ENCODE assay signal across 8 cellular contexts in the genomic region with DNA sequence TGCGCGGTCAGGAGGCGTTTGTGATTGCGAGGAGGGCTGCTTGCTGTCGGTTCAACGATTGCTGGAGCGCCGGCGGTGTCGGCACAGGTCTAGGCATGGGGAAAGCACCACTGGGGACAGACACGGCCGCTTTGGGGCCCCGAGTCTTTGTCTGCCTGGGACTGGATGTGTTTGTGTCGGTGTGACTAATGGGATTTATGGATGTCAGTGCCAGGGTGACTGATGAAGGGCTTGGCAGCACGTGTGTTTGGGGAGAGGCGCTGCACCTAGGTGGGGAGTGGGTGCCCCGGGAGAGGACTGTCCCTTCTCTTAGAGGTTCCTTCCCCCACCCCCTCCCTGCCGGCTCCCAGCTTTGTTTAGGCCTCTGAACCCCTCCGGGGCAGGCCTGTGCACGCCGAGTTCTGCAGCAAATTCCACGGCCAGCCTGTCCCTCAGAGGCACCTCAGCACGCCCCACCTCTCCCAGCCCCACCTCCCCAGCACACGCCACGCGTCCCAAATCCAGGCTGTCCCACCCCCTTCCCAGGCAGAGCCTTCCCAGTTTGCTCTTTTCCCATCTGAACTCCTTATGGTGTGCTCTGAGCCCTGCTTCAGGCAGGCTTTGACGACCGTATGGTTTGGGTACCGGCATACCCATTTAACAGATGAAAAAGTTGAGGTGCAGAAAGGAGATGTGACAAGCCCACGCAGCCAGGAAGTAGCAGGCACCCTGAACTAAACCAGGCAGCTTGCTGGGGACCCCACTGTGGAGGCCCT. TPM values are rescaled to one million over a fixed set of nuclear protein-coding genes. Genes with fewer than 3 reads are reported as not detected.
A peak's percentile ranks its signal among the peaks of the same experiment; 100 is the strongest.
DNase-seq lines count a peak whose midpoint lies in the region; ATAC-seq and TF ChIP-seq lines count a peak whose summit lies in the region.

No MANE protein-coding gene starts in this region.

- TF ChIP-seq CTCF in AG09309 (IDR thresholded peaks at IDR 0.05; ENCODE audit: control insufficient read depth, insufficient read depth, low read depth, low read length, missing control alignments) (no peak), adrenal gland (IDR thresholded peaks at IDR 0.05) (no peak)

- H3K27ac ChIP-seq in adrenal gland (peak overlapping the region in 4 of 5 donors; percentile 82 to 99 (median 97)), iPS DF 6.9 (ENCODE audit: low read length) (no peak overlapping the region)

- H3K27me3 ChIP-seq in HAP-1 (ENCODE audit: low read depth), result no peaks in the 10 kb centered on the region
- no peaks in the 10 kb centered on the region for H3K27me3 ChIP-seq in adrenal gland
- H3K27me3 ChIP-seq in iPS DF 6.9 (ENCODE audit: control insufficient read depth, insufficient read depth, low read length), result peaks cover 27% of the 10 kb centered on the region
- no peaks in the 10 kb centered on the region for H3K27me3 ChIP-seq in skeletal muscle satellite cell (ENCODE audit: control insufficient read depth, insufficient read depth, low read length)

- peak overlapping the region; percentile 99 for H3K4me2 ChIP-seq in skeletal muscle satellite cell (ENCODE audit: low read length)

- H3K4me3 ChIP-seq in AG09309 (ENCODE audit: control insufficient read depth, low read depth, low read length) (peak overlapping the region; percentile 76), HAP-1 (peak overlapping the region; percentile 83), adrenal gland (peak overlapping the region in 2 of 4 donors; percentile 7 to 75), iPS DF 6.9 (ENCODE audit: low read length) (peak overlapping the region; percentile 26; the same call in 1 of the 2 replicates), skeletal muscle satellite cell (ENCODE audit: low read length) (peak overlapping the region; percentile 99)

- intact Hi-C loops in adrenal gland (cut with DNase I), result no loop called here

- DNase-seq in AG09309 (ENCODE audit: low read depth), result no peak
- DNase-seq in HAP-1 (ENCODE audit: low spot score in 2 of 2), result peak; percentile 62 to 80
- DNase-seq in adrenal gland, result peak; percentile 48 to 72 (median 54)
- no peak for DNase-seq in iPS DF 6.9 (ENCODE audit: low read depth, low spot score)
- no peak for DNase-seq in activated gamma-delta T cell (lab: John Stamatoyannopoulos, UW)

- in situ Hi-C loops in HAP-1 (cut with MboI; ENCODE audit: low sequenced_read_pairs), result no loop called here

- peak overlapping the region; percentile 100 for H3K9ac ChIP-seq in skeletal muscle satellite cell (ENCODE audit: low read depth, low read length)

- TF ChIP-seq POLR2A in adrenal gland (IDR thresholded peaks at IDR 0.05), result no peak

- 25 to 34% (median 27%) methylated on average over 13 to 30 of the region's 30 CpGs for WGBS in adrenal gland, 4 donors
- WGBS in iPS DF 6.9 (ENCODE audit: insufficient coverage, insufficient read length), result no CpG with 5 or more reads among the region's 30 CpGs

- H3K4me1 ChIP-seq in HAP-1, result peaks cover 13% of the 10 kb centered on the region
- H3K4me1 ChIP-seq in adrenal gland (replicated peaks in 1 of 2), result peaks cover 22 to 29% of the 10 kb centered on the region in 2 donors
- peaks cover 7% of the 10 kb centered on the region for H3K4me1 ChIP-seq in iPS DF 6.9 (ENCODE audit: control insufficient read depth, insufficient read depth, low read length)
- peaks cover 27% of the 10 kb centered on the region for H3K4me1 ChIP-seq in skeletal muscle satellite cell (ENCODE audit: control insufficient read depth, insufficient read depth, low read length)

- ATAC-seq in HG03571 (IDR thresholded peaks at IDR 0.05; ENCODE audit: unreplicated experiment) (no peak), GM19467 (IDR thresholded peaks at IDR 0.05; ENCODE audit: unreplicated experiment) (no peak)

- H3K36me3 ChIP-seq in HAP-1 (replicated peaks) (peaks cover 9% of the 10 kb centered on the region), adrenal gland (replicated peaks in 1 of 2) (no peaks in the 10 kb centered on the region), iPS DF 6.9 (ENCODE audit: control insufficient read depth, insufficient read depth, low read length) (no peaks in the 10 kb centered on the region), skeletal muscle satellite cell (ENCODE audit: insufficient read depth, low read length) (peaks cover 6% of the 10 kb centered on the region)

- H3K9me3 ChIP-seq in HAP-1, result no peaks in the 10 kb centered on the region
- H3K9me3 ChIP-seq in adrenal gland (replicated peaks in 1 of 3), result no peaks in the 10 kb centered on the region
- no peaks in the 10 kb centered on the region for H3K9me3 ChIP-seq in iPS DF 6.9 (ENCODE audit: control insufficient read depth, insufficient read depth, low read length)
- no peaks in the 10 kb centered on the region for H3K9me3 ChIP-seq in skeletal muscle satellite cell (replicated peaks; ENCODE audit: low read length)

RNA-seq across cellular contexts. Expression of gene TNRC18, which starts 6.4 kb away (rescaled TPM):
- 100 to 1,000 TPM in 1 of 8 donors, 10 to 100 TPM in 7; 37.2 to 120 (median 59.2) TPM for total RNA-seq in adrenal gland
- 10 to 100 TPM; 13.3 to 79.6 (median 26.9) TPM for polyA plus RNA-seq in adrenal gland
- total RNA-seq in skeletal muscle satellite cell (2012; rRNA removed), result 40.8 and 49.7 TPM in 2 replicates

Comparison
In these comparisons a context has a peak if more than half of its experiments do, and no peak if none do; other contexts are left out.
1. DNase-seq: peak in HAP-1 (2 of 2) and adrenal gland (7 of 7); none in AG09309 (single experiment), iPS DF 6.9 (single experiment) and activated gamma-delta T cell (single experiment).